ENCODE assay signal across 1 cellular context in genomic region chr12:119665164-119665929, GRCh38.
TF ChIP-seq lines count a peak whose summit lies in the region.

No MANE protein-coding gene starts in this region.

TF ChIP-seq in K562, 482 proteins besides CTCF, POLR2A, EP300 and RAD21 (continued from another document and continues in another):
- 0 out of 2 replicates have a peak, but pooled peaks have one; percentile 50 for TF ChIP-seq TCF7L2 (IDR thresholded peaks at IDR 0.05; ENCODE audit: low read depth, low read length)
- peak; percentile 90 to 93 for TF ChIP-seq MNT (conservative IDR thresholded peaks at IDR 0.05)
- no peak for TF ChIP-seq STAT5B (CRISPR knock-in tag; IDR thresholded peaks at IDR 0.05)
- TF ChIP-seq ESRRA (IDR thresholded peaks at IDR 0.05; ENCODE audit: borderline replicate concordance, low read depth): peak; percentile 63; the same call in 1 of the 2 replicates
- peak; percentile 94 for TF ChIP-seq PRDM10 (IDR thresholded peaks at IDR 0.05; ENCODE audit: partially characterized antibody)
- TF ChIP-seq HIVEP1 (CRISPR knock-in tag; IDR thresholded peaks at IDR 0.05): peak; percentile 84; the same call in 1 of the 2 replicates
- peak; percentile 84 for TF ChIP-seq ZNF583 (CRISPR knock-in tag; IDR thresholded peaks at IDR 0.05)
- peak; percentile 99 for TF ChIP-seq GATA2 (CRISPR knock-in tag; IDR thresholded peaks at IDR 0.05)
- peak; percentile 99 for TF ChIP-seq SMAD4 (CRISPR knock-in tag; conservative IDR thresholded peaks at IDR 0.05)
- TF ChIP-seq NBN (IDR thresholded peaks at IDR 0.05; ENCODE audit: low read depth): peak; percentile 98
- peak; percentile 84 to 99 for TF ChIP-seq RCOR1 (IDR thresholded peaks at IDR 0.05; ENCODE audit: borderline replicate concordance in 1 of 2, low read depth in 2 of 2, low read length in 2 of 2)
- peak; percentile 79; the same call in 1 of the 2 replicates for TF ChIP-seq ZNF79 (CRISPR knock-in tag; IDR thresholded peaks at IDR 0.05; ENCODE audit: low read depth)
- no peak for TF ChIP-seq BRF2 (IDR thresholded peaks at IDR 0.05; ENCODE audit: borderline replicate concordance, insufficient read depth, insufficient read length)
- peak; percentile 65; the same call in 1 of the 2 replicates for TF ChIP-seq GATAD2A (IDR thresholded peaks at IDR 0.05)
- no peak for TF ChIP-seq SIRT6 (IDR thresholded peaks at IDR 0.05; ENCODE audit: low read depth, low read length)
- TF ChIP-seq, protein P1, sequence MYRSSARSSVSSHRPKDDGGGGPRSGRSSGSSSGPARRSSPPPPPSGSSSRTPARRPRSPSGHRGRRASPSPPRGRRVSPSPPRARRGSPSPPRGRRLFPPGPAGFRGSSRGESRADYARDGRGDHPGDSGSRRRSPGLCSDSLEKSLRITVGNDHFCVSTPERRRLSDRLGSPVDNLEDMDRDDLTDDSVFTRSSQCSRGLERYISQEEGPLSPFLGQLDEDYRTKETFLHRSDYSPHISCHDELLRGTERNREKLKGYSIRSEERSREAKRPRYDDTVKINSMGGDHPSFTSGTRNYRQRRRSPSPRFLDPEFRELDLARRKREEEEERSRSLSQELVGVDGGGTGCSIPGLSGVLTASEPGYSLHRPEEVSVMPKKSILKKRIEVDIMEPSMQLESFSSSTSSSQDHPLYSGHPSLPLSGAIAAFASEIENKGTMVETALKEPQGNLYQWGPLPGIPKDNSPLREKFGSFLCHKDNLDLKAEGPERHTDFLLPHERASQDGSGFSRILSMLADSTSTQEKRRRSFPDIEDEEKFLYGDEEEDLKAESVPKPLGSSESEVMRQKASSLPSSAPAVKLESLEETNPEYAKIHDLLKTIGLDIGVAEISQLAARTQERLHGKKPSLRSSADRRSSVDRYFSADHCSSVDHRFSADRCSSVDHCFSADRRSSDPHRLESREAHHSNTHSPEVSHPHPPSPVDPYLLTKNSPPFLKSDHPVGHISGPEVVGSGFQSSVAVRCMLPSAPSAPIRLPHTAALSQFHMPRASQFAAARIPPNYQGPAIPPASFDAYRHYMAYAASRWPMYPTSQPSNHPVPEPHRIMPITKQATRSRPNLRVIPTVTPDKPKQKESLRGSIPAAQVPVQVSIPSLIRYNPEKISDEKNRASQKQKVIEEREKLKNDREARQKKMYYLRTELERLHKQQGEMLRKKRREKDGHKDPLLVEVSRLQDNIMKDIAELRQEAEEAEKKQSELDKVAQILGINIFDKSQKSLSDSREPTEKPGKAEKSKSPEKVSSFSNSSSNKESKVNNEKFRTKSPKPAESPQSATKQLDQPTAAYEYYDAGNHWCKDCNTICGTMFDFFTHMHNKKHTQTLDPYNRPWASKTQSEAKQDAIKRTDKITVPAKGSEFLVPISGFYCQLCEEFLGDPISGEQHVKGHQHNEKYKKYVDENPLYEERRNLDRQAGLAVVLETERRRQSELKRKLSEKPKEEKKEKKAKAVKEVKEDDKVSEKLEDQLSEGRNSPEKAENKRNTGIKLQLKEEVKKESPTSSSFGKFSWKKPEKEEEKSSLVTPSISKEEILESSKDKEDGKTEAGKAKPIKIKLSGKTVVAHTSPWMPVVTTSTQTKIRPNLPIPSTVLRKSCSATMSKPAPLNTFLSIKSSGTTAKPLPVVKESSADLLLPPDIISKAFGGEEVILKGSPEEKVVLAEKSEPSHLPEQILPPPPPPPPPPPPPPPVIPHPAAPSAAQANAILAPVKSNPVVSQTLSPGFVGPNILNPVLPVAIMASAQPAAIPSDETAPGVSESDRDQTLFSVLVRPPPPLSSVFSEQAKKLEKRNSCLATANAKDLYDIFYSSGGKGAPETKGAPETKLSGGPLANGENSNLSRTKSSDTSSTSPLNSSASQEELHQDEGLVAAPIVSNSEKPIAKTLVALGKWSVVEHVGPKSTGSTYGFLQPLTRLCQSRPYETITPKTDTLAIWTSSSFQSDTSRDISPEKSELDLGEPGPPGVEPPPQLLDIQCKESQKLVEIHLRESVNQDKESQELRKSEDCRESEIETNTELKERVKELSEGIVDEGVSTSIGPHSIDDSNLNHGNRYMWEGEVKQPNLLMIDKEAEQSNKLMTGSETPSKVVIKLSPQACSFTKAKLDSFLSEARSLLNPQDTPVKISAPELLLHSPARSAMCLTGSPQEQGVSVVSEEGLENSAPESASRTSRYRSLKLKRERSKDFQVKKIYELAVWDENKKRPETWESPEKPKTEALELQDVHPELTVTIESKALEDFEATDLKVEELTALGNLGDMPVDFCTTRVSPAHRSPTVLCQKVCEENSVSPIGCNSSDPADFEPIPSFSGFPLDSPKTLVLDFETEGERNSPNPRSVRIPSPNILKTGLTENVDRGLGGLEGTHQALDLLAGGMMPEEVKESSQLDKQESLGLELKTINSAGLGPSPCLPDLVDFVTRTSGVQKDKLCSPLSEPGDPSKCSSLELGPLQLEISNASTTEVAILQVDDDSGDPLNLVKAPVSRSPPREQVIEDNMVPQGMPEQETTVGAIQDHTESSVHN (IDR thresholded peaks at IDR 0.05; ENCODE audit: borderline replicate concordance in 1 of 2, low read depth in 1 of 2): peak; percentile 87 to 97; a peak in 3 of 4 replicates
- peak in 1 of 2 experiments; percentile 58; a peak in 2 of 4 replicates for TF ChIP-seq MLLT1 (IDR thresholded peaks at IDR 0.05)
- TF ChIP-seq ZFP1 (CRISPR knock-in tag; IDR thresholded peaks at IDR 0.05): peak; percentile 53; the same call in 1 of the 2 replicates
- TF ChIP-seq, protein P2, sequence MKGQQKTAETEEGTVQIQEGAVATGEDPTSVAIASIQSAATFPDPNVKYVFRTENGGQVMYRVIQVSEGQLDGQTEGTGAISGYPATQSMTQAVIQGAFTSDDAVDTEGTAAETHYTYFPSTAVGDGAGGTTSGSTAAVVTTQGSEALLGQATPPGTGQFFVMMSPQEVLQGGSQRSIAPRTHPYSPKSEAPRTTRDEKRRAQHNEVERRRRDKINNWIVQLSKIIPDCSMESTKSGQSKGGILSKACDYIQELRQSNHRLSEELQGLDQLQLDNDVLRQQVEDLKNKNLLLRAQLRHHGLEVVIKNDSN (CRISPR knock-in tag; IDR thresholded peaks at IDR 0.05): no peak
- peak; percentile 90 for TF ChIP-seq NFATC3 (IDR thresholded peaks at IDR 0.05)
- TF ChIP-seq ZFX (CRISPR knock-in tag; IDR thresholded peaks at IDR 0.05): no peak; the same call in 1 of the 2 replicates
- TF ChIP-seq, protein P3, sequence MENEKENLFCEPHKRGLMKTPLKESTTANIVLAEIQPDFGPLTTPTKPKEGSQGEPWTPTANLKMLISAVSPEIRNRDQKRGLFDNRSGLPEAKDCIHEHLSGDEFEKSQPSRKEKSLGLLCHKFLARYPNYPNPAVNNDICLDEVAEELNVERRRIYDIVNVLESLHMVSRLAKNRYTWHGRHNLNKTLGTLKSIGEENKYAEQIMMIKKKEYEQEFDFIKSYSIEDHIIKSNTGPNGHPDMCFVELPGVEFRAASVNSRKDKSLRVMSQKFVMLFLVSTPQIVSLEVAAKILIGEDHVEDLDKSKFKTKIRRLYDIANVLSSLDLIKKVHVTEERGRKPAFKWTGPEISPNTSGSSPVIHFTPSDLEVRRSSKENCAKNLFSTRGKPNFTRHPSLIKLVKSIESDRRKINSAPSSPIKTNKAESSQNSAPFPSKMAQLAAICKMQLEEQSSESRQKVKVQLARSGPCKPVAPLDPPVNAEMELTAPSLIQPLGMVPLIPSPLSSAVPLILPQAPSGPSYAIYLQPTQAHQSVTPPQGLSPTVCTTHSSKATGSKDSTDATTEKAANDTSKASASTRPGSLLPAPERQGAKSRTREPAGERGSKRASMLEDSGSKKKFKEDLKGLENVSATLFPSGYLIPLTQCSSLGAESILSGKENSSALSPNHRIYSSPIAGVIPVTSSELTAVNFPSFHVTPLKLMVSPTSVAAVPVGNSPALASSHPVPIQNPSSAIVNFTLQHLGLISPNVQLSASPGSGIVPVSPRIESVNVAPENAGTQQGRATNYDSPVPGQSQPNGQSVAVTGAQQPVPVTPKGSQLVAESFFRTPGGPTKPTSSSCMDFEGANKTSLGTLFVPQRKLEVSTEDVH (IDR thresholded peaks at IDR 0.05; ENCODE audit: low read depth, partially characterized antibody): peak; percentile 72
- TF ChIP-seq BRF1 (IDR thresholded peaks at IDR 0.05; ENCODE audit: borderline replicate concordance, extremely low read depth, insufficient read length): no peak
- TF ChIP-seq NFYB (IDR thresholded peaks at IDR 0.05; ENCODE audit: extremely low read depth, insufficient read length): no peak
- peak; percentile 100 for TF ChIP-seq NCOR1 (IDR thresholded peaks at IDR 0.05)
- TF ChIP-seq, protein P4, sequence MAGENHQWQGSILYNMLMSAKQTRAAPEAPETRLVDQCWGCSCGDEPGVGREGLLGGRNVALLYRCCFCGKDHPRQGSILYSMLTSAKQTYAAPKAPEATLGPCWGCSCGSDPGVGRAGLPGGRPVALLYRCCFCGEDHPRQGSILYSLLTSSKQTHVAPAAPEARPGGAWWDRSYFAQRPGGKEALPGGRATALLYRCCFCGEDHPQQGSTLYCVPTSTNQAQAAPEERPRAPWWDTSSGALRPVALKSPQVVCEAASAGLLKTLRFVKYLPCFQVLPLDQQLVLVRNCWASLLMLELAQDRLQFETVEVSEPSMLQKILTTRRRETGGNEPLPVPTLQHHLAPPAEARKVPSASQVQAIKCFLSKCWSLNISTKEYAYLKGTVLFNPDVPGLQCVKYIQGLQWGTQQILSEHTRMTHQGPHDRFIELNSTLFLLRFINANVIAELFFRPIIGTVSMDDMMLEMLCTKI (IDR thresholded peaks at IDR 0.05; ENCODE audit: partially characterized antibody): no peak
- TF ChIP-seq ZNF764 (CRISPR knock-in tag; IDR thresholded peaks at IDR 0.05; ENCODE audit: low read depth): no peak
- TF ChIP-seq GMEB1 (CRISPR knock-in tag; IDR thresholded peaks at IDR 0.05): peak; percentile 59; the same call in 1 of the 2 replicates
- TF ChIP-seq ETV6 (IDR thresholded peaks at IDR 0.05; ENCODE audit: borderline replicate concordance in 1 of 2, low read depth in 2 of 2, low read length in 1 of 2): peak in 1 of 2 experiments; percentile 89; a peak in 2 of 4 replicates
- no peak for TF ChIP-seq ETV6 (CRISPR knock-in tag; IDR thresholded peaks at IDR 0.05; ENCODE audit: borderline replicate concordance)
- TF ChIP-seq FUS (optimal IDR thresholded peaks at IDR 0.05; ENCODE audit: low read depth, low read length): no peak
